Comparison of ENCODE assay signal across 19 cellular contexts in genomic region chr11:64654439-64654838, GRCh38.
"Had no signal": no experiment of that assay in that cellular context is flagged by ENCODE, and none has a peak within 500 bp of the region (broad histone marks: within the 10 kb centered on the region; RNA-seq: fewer than 3 reads in every experiment).

No MANE protein-coding gene starts in this region.

- H3K4me1 Mint-ChIP-seq: immature natural killer cell had no signal

- H3K36me3 ChIP-seq: esophagus squamous epithelium, gastroesophageal sphincter, neural progenitor cell, pancreas, thoracic aorta, transverse colon had no signal

- H3K36me3 Mint-ChIP-seq: immature natural killer cell; natural killer cell treated with Interleukin-12 subunit alpha and Interleukin-12 subunit beta and Interleukin-15 and Interleukin-18, amount 100 ng/mL, for 72 hours; neural progenitor cell had no signal

- H3K27me3 ChIP-seq: neural progenitor cell, pancreas, transverse colon had no signal

- FAIRE-seq: keratinocyte, pancreas, small intestine had no signal

- H2AFZ ChIP-seq: neural progenitor cell had no signal

- H3K27ac Mint-ChIP-seq: immature natural killer cell, neural progenitor cell, progenitor cell of endocrine pancreas had no signal

- DNase-seq: esophagus squamous epithelium; foreskin fibroblast; glutamatergic neuron; immature natural killer cell; left colon; left ventricle myocardium superior; mesenchymal stem cell; pancreas; small intestine; stimulated activated CD4-positive, alpha-beta T cell treated with anti-CD3 and anti-CD28 coated beads, Interleukin-12 subunit alpha, Interleukin-12 subunit beta, amount 100 ng/mL, for 4 hours; stimulated activated naive CD8-positive, alpha-beta T cell treated with anti-CD3 and anti-CD28 coated beads, Interleukin-15, Interleukin-2, amounts not matched to agents 100 U/mL and 50 U/mL, for 24 hours; transverse colon had no signal

- ATAC-seq: left colon; natural killer cell treated with Interleukin-12 subunit alpha and Interleukin-12 subunit beta and Interleukin-15 and Interleukin-18, amount 100 ng/mL, for 72 hours; stimulated activated naive CD8-positive, alpha-beta T cell treated with anti-CD3 and anti-CD28 coated beads, Interleukin-15, Interleukin-2, amounts not matched to agents 100 U/mL and 50 U/mL, for 24 hours had no signal

- H3K9me3 ChIP-seq: esophagus squamous epithelium, gastroesophageal sphincter, pancreas, thoracic aorta, transverse colon had no signal

- H3K4me3 ChIP-seq: esophagus squamous epithelium, gastroesophageal sphincter, lung, neural progenitor cell, pancreas, thoracic aorta, transverse colon had no signal

- H3K4me3 Mint-ChIP-seq: immature natural killer cell; natural killer cell treated with Interleukin-12 subunit alpha and Interleukin-12 subunit beta and Interleukin-15 and Interleukin-18, amount 100 ng/mL, for 72 hours; neural progenitor cell had no signal

- H3K9ac ChIP-seq: neural progenitor cell had no signal

- H3K4me2 ChIP-seq: neural progenitor cell had no signal

- H3K27ac ChIP-seq: gastroesophageal sphincter, neural progenitor cell, thoracic aorta, transverse colon had no signal

- H3K9me3 Mint-ChIP-seq: immature natural killer cell; natural killer cell treated with Interleukin-12 subunit alpha and Interleukin-12 subunit beta and Interleukin-15 and Interleukin-18, amount 100 ng/mL, for 72 hours; neural progenitor cell had no signal
